In the genomic region with DNA sequence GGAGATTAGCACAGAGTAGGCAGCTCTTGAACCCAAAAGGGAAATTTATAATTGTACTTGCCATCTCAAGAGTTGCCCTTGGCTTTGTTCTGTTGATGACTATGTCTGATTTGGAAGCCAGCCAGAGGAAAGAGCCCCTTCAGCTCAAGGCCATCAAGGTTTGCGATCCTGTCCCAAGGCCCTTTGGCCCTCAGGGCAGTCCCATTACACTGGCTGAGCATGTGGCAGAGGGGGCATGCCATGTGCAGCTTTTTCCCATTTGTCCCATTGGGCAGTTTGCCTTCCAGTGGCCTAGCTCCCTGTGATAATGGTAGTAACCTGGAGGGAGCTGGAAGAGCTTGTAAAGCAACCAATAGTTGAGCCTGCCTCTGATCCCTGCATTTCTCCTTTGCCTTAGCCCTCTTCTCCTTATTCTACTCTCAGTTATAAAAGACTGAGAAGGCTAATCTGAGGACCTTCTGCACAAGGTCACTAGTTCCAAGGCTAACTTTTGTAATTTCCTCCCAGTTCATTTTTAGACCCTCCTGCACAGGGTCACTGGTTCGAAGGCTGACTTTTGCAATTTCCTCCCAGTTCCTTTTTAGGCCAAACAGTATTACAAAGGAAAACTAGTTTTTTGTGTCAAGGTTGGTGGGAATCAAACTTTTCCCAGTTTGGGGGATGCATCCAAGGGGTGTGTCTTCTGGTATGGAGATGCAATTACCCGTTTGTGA, we compare ENCODE assay signal across 1 cellular context.
TF ChIP-seq lines count a peak whose summit lies in the region.

No MANE protein-coding gene starts in this region.

TF ChIP-seq in HepG2, 621 proteins besides CTCF, POLR2A, EP300 and RAD21 (continued from another document):
- TF ChIP-seq, protein P1, sequence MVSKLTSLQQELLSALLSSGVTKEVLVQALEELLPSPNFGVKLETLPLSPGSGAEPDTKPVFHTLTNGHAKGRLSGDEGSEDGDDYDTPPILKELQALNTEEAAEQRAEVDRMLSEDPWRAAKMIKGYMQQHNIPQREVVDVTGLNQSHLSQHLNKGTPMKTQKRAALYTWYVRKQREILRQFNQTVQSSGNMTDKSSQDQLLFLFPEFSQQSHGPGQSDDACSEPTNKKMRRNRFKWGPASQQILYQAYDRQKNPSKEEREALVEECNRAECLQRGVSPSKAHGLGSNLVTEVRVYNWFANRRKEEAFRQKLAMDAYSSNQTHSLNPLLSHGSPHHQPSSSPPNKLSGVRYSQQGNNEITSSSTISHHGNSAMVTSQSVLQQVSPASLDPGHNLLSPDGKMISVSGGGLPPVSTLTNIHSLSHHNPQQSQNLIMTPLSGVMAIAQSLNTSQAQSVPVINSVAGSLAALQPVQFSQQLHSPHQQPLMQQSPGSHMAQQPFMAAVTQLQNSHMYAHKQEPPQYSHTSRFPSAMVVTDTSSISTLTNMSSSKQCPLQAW (CRISPR knock-in tag; IDR thresholded peaks at IDR 0.05): peak; percentile 52; the same call in 1 of the 2 replicates
- TF ChIP-seq ZNF329 (CRISPR knock-in tag; IDR thresholded peaks at IDR 0.05; ENCODE audit: low read depth) (0 out of 2 replicates have a peak, but pooled peaks have one; percentile 31), HNF4A (CRISPR knock-in tag; IDR thresholded peaks at IDR 0.05) (peak; percentile 50), NFIC (IDR thresholded peaks at IDR 0.05; ENCODE audit: low read length) (no peak), SOX6 (IDR thresholded peaks at IDR 0.05) (no peak), SOX6 (CRISPR knock-in tag; IDR thresholded peaks at IDR 0.05) (peak; percentile 50; the same call in 1 of the 2 replicates), ZNF263 (CRISPR knock-in tag; IDR thresholded peaks at IDR 0.05) (no peak), GATAD2A (CRISPR knock-in tag; IDR thresholded peaks at IDR 0.05) (peak; percentile 31; the same call in 1 of the 2 replicates), ZSCAN20 (CRISPR knock-in tag; IDR thresholded peaks at IDR 0.05; ENCODE audit: borderline replicate concordance) (no peak), ATF7 (IDR thresholded peaks at IDR 0.05) (no peak), ATF7 (CRISPR knock-in tag; IDR thresholded peaks at IDR 0.05) (no peak), SRF (IDR thresholded peaks at IDR 0.05; ENCODE audit: low read depth, low read length) (peak; percentile 76), ZFP37 (CRISPR knock-in tag; IDR thresholded peaks at IDR 0.05; ENCODE audit: borderline replicate concordance) (no peak), SALL1 (CRISPR knock-in tag; IDR thresholded peaks at IDR 0.05) (peak; percentile 68), USF2 (IDR thresholded peaks at IDR 0.05; ENCODE audit: low read depth, low read length) (no peak), USF2 (CRISPR knock-in tag; IDR thresholded peaks at IDR 0.05; ENCODE audit: borderline replicate concordance) (peak; percentile 26; the same call in 1 of the 2 replicates), ZNF549 (CRISPR knock-in tag; IDR thresholded peaks at IDR 0.05) (no peak), POGZ (CRISPR knock-in tag; IDR thresholded peaks at IDR 0.05) (peak; percentile 61; the same call in 1 of the 2 replicates), FOSL2 (CRISPR knock-in tag; IDR thresholded peaks at IDR 0.05) (peak; percentile 48), ZFY (CRISPR knock-in tag; IDR thresholded peaks at IDR 0.05) (peak; percentile 25; the same call in 1 of the 2 replicates), ZNF160 (CRISPR knock-in tag; IDR thresholded peaks at IDR 0.05) (no peak), ARID4A (CRISPR knock-in tag; IDR thresholded peaks at IDR 0.05; ENCODE audit: borderline replicate concordance) (0 out of 2 replicates have a peak, but pooled peaks have one; percentile 19), HMG20A (CRISPR knock-in tag; IDR thresholded peaks at IDR 0.05; ENCODE audit: borderline replicate concordance) (0 out of 2 replicates have a peak, but pooled peaks have one; percentile 13), MNT (IDR thresholded peaks at IDR 0.05) (peak; percentile 93), TBX2 (CRISPR knock-in tag; IDR thresholded peaks at IDR 0.05; ENCODE audit: borderline replicate concordance) (peak; percentile 33; the same call in 1 of the 2 replicates), ZMYM3 (CRISPR knock-in tag; IDR thresholded peaks at IDR 0.05) (no peak), ZNF749 (CRISPR knock-in tag; IDR thresholded peaks at IDR 0.05; ENCODE audit: borderline replicate concordance) (no peak), ZMYM4 (CRISPR knock-in tag; IDR thresholded peaks at IDR 0.05) (peak; percentile 43), MYC (CRISPR knock-in tag; IDR thresholded peaks at IDR 0.05; ENCODE audit: borderline replicate concordance) (peak; percentile 64; the same call in 1 of the 2 replicates), ZNF644 (CRISPR knock-in tag; IDR thresholded peaks at IDR 0.05; ENCODE audit: low read depth) (peak; percentile 59; the same call in 1 of the 2 replicates), TRIM24 (CRISPR knock-in tag; IDR thresholded peaks at IDR 0.05) (peak; percentile 46; the same call in 1 of the 2 replicates), NBN (conservative IDR thresholded peaks at IDR 0.05) (no peak)
- TF ChIP-seq, protein P2, sequence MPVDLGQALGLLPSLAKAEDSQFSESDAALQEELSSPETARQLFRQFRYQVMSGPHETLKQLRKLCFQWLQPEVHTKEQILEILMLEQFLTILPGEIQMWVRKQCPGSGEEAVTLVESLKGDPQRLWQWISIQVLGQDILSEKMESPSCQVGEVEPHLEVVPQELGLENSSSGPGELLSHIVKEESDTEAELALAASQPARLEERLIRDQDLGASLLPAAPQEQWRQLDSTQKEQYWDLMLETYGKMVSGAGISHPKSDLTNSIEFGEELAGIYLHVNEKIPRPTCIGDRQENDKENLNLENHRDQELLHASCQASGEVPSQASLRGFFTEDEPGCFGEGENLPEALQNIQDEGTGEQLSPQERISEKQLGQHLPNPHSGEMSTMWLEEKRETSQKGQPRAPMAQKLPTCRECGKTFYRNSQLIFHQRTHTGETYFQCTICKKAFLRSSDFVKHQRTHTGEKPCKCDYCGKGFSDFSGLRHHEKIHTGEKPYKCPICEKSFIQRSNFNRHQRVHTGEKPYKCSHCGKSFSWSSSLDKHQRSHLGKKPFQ (CRISPR knock-in tag; IDR thresholded peaks at IDR 0.05; ENCODE audit: insufficient replicate concordance): peak; percentile 37
- TF ChIP-seq, protein P3, sequence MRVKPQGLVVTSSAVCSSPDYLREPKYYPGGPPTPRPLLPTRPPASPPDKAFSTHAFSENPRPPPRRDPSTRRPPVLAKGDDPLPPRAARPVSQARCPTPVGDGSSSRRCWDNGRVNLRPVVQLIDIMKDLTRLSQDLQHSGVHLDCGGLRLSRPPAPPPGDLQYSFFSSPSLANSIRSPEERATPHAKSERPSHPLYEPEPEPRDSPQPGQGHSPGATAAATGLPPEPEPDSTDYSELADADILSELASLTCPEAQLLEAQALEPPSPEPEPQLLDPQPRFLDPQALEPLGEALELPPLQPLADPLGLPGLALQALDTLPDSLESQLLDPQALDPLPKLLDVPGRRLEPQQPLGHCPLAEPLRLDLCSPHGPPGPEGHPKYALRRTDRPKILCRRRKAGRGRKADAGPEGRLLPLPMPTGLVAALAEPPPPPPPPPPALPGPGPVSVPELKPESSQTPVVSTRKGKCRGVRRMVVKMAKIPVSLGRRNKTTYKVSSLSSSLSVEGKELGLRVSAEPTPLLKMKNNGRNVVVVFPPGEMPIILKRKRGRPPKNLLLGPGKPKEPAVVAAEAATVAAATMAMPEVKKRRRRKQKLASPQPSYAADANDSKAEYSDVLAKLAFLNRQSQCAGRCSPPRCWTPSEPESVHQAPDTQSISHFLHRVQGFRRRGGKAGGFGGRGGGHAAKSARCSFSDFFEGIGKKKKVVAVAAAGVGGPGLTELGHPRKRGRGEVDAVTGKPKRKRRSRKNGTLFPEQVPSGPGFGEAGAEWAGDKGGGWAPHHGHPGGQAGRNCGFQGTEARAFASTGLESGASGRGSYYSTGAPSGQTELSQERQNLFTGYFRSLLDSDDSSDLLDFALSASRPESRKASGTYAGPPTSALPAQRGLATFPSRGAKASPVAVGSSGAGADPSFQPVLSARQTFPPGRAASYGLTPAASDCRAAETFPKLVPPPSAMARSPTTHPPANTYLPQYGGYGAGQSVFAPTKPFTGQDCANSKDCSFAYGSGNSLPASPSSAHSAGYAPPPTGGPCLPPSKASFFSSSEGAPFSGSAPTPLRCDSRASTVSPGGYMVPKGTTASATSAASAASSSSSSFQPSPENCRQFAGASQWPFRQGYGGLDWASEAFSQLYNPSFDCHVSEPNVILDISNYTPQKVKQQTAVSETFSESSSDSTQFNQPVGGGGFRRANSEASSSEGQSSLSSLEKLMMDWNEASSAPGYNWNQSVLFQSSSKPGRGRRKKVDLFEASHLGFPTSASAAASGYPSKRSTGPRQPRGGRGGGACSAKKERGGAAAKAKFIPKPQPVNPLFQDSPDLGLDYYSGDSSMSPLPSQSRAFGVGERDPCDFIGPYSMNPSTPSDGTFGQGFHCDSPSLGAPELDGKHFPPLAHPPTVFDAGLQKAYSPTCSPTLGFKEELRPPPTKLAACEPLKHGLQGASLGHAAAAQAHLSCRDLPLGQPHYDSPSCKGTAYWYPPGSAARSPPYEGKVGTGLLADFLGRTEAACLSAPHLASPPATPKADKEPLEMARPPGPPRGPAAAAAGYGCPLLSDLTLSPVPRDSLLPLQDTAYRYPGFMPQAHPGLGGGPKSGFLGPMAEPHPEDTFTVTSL (CRISPR knock-in tag; IDR thresholded peaks at IDR 0.05; ENCODE audit: borderline replicate concordance): 0 out of 2 replicates have a peak, but pooled peaks have one; percentile 18
- TF ChIP-seq, protein P4, sequence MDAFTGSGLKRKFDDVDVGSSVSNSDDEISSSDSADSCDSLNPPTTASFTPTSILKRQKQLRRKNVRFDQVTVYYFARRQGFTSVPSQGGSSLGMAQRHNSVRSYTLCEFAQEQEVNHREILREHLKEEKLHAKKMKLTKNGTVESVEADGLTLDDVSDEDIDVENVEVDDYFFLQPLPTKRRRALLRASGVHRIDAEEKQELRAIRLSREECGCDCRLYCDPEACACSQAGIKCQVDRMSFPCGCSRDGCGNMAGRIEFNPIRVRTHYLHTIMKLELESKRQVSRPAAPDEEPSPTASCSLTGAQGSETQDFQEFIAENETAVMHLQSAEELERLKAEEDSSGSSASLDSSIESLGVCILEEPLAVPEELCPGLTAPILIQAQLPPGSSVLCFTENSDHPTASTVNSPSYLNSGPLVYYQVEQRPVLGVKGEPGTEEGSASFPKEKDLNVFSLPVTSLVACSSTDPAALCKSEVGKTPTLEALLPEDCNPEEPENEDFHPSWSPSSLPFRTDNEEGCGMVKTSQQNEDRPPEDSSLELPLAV (CRISPR knock-in tag; conservative IDR thresholded peaks at IDR 0.05; ENCODE audit: low read depth): no peak
- TF ChIP-seq, protein P5, sequence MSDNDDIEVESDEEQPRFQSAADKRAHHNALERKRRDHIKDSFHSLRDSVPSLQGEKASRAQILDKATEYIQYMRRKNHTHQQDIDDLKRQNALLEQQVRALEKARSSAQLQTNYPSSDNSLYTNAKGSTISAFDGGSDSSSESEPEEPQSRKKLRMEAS (IDR thresholded peaks at IDR 0.05): peak; percentile 63; the same call in 1 of the 2 replicates
